Comparison of ENCODE assay signal across 13 cellular contexts in genomic region chr12:122850695-122851350, GRCh38. TPM values are rescaled to one million over a fixed set of nuclear protein-coding genes. Genes with fewer than 3 reads are reported as not detected.
DNase-seq lines count a peak whose midpoint lies in the region; ATAC-seq and TF ChIP-seq lines count a peak whose summit lies in the region.
"Had no signal": no experiment of that assay in that cellular context is flagged by ENCODE, and none has a peak within 500 bp of the region (broad histone marks: within the 10 kb centered on the region; RNA-seq: fewer than 3 reads in every experiment).

No MANE protein-coding gene starts in this region.

- H4K8ac ChIP-seq in mesenchymal stem cell (ENCODE audit: low read length) = no peak overlapping the region

- no peaks in the 10 kb centered on the region for H3K9me3 Mint-ChIP-seq in CD4-positive, alpha-beta T cell
- H3K9me3 Mint-ChIP-seq: activated naive CD4-positive, alpha-beta T cell treated with anti-CD3 and anti-CD28 coated beads, Interleukin-2, amount 50 U/mL, for 72 hours had no signal

- no peak overlapping the region for H4K91ac ChIP-seq in mesenchymal stem cell (ENCODE audit: low read length)

- H3K14ac ChIP-seq in mesenchymal stem cell (ENCODE audit: low read length in 2 of 2) = no peak overlapping the region

- peak overlapping the region; percentile 80 for H3K27ac ChIP-seq in caudate nucleus (ENCODE audit: low read depth, low read length)
- H3K27ac ChIP-seq in mesenchymal stem cell (ENCODE audit: low read length, poor library complexity, severe bottlenecking) = no peak overlapping the region
- no peak overlapping the region for H3K27ac ChIP-seq in CD4-positive, alpha-beta T cell (ENCODE audit: low read depth, low read length)
- H3K27ac ChIP-seq: neutrophil had no signal

- WGBS in mesenchymal stem cell = 88% methylated on average over 19 of the region's 27 CpGs

- H2AFZ ChIP-seq in mesenchymal stem cell (ENCODE audit: low read depth, low read length) = no peak overlapping the region

- no peak overlapping the region for H3K4me3 Mint-ChIP-seq in CD4-positive, alpha-beta T cell

- POLR2A ChIA-PET in CD4-positive, alpha-beta T cell (lab: Charles Lee) = no interaction called here

- H3K4me1 ChIP-seq in mesenchymal stem cell (ENCODE audit: control insufficient read depth, insufficient read depth, low read depth, low read length) = peaks cover 20% of the 10 kb centered on the region

- in situ Hi-C loops in ACHN (cut with HindIII; ENCODE audit: low pct_ligation_motif_present, low pct_unique_long_range_greater_than_20kb, low sequenced_read_pairs) = no loop called here

- intact Hi-C loops in CD4-positive, alpha-beta T cell (cut with DNase I, micrococcal nuclease) = no loop called here

- no peak overlapping the region for H3K9ac ChIP-seq in mesenchymal stem cell (ENCODE audit: low read length)

- H3K27me3 ChIP-seq in H7 (ENCODE audit: control insufficient read depth, insufficient read depth, low read length) = no peaks in the 10 kb centered on the region
- H3K27me3 ChIP-seq in mesenchymal stem cell (ENCODE audit: control insufficient read depth in 1 of 2, insufficient read depth in 1 of 2, low read length in 2 of 2) = no peaks in the 10 kb centered on the region
- no peaks in the 10 kb centered on the region for H3K27me3 ChIP-seq in CD4-positive, alpha-beta T cell (ENCODE audit: control insufficient read depth, insufficient read depth, low read length)
- H3K27me3 ChIP-seq: neutrophil had no signal

- H3K4me3 ChIP-seq in H7 (ENCODE audit: insufficient read depth, low read depth, low read length) = no peak overlapping the region
- H3K4me3 ChIP-seq in mesenchymal stem cell (ENCODE audit: insufficient read depth in 1 of 2, low read depth in 1 of 2, low read length in 2 of 2) = no peak overlapping the region

- H3K4me1 Mint-ChIP-seq in CD4-positive, alpha-beta T cell (ENCODE audit: low read depth) = no peaks in the 10 kb centered on the region

- H3K36me3 ChIP-seq in H7 (replicated peaks; ENCODE audit: control insufficient read depth, insufficient read depth, low read length) (no peaks in the 10 kb centered on the region), mesenchymal stem cell (ENCODE audit: control insufficient read depth in 1 of 2, insufficient read depth in 2 of 2, low read depth in 1 of 2, low read length in 2 of 2) (peaks cover 0 to 79% of the 10 kb centered on the region in 2 experiments)

- H3K18ac ChIP-seq in mesenchymal stem cell (ENCODE audit: low read depth in 1 of 2, low read length in 2 of 2) = no peak overlapping the region

- no peak for TF ChIP-seq CTCF in CD4-positive, alpha-beta T cell (IDR thresholded peaks at IDR 0.05)

- CTCF ChIA-PET in CD4-positive, alpha-beta T cell (lab: Charles Lee) = no interaction called here

- peak overlapping the region in 1 of 2 experiments; percentile 36 for H3K23ac ChIP-seq in mesenchymal stem cell (ENCODE audit: low read length in 2 of 2)

- H3K36me3 Mint-ChIP-seq in CD4-positive, alpha-beta T cell (ENCODE audit: low read depth) = peaks cover 12% of the 10 kb centered on the region
- H3K36me3 Mint-ChIP-seq: activated naive CD4-positive, alpha-beta T cell treated with anti-CD3 and anti-CD28 coated beads, Interleukin-2, amount 50 U/mL, for 72 hours had no signal

- no peak overlapping the region for H2BK12ac ChIP-seq in mesenchymal stem cell (ENCODE audit: low read length in 2 of 2)

- no peak for ATAC-seq in CD4-positive, alpha-beta T cell (ENCODE audit: poor library complexity)
- ATAC-seq: activated naive CD4-positive, alpha-beta T cell treated with anti-CD3 and anti-CD28 coated beads, Interleukin-2, amount 50 U/mL, for 72 hours had no signal

- H3K79me1 ChIP-seq in mesenchymal stem cell (replicated peaks; ENCODE audit: low read length, poor library complexity, severe bottlenecking) = peaks cover 40% of the 10 kb centered on the region

- H2BK120ac ChIP-seq in mesenchymal stem cell (ENCODE audit: low read depth, low read length) = no peak overlapping the region

- DNase-seq in ACHN (peak; percentile 31), H7 (peak; percentile 59), caudate nucleus (lab: John Stamatoyannopoulos, UW) (peak in 2 of 61 donors; percentile 9 to 69), mesenchymal stem cell (peak; percentile 56), OCI-M2 (lab: John Stamatoyannopoulos, UW; ENCODE audit: unreplicated experiment) (no peak), HPDE6-E6E7 (ENCODE audit: extremely low spot score) (no peak)
- no peak for DNase-seq in stimulated activated CD4-positive, alpha-beta T cell treated with anti-CD3 and anti-CD28 coated beads, Interleukin-4, amount 100 ng/mL, for 24 hours
- no peak for DNase-seq in CD4-positive, alpha-beta T cell
- DNase-seq: activated CD4-positive, CD25-positive, alpha-beta regulatory T cell treated with anti-CD3 and anti-CD28 coated beads, Interleukin-2, amount 50 U/mL, for 72 hours; NCI-H2227 treated with DMSO at 0.1 percent for 48 hours; T-helper 1 cell had no signal

- no peak overlapping the region for H3K27ac Mint-ChIP-seq in CD4-positive, alpha-beta T cell
- H3K27ac Mint-ChIP-seq: activated naive CD4-positive, alpha-beta T cell treated with anti-CD3 and anti-CD28 coated beads, Interleukin-2, amount 50 U/mL, for 72 hours had no signal

- no peak overlapping the region for H2BK15ac ChIP-seq in mesenchymal stem cell (ENCODE audit: low read depth, poor library complexity, severe bottlenecking)

- no peaks in the 10 kb centered on the region for H3K9me3 ChIP-seq in mesenchymal stem cell (ENCODE audit: control insufficient read depth, low read length)
- no peaks in the 10 kb centered on the region for H3K9me3 ChIP-seq in CD4-positive, alpha-beta T cell (ENCODE audit: control insufficient read depth, low read length)
- H3K9me3 ChIP-seq: neutrophil had no signal

- H2AK5ac ChIP-seq in mesenchymal stem cell (ENCODE audit: low read length, severe bottlenecking) = no peak overlapping the region

- H3K4ac ChIP-seq in mesenchymal stem cell (ENCODE audit: low read depth in 1 of 2, low read length in 2 of 2) = no peak overlapping the region

- no peak overlapping the region for H3K4me2 ChIP-seq in mesenchymal stem cell (ENCODE audit: low read length, poor library complexity, severe bottlenecking)

- no peaks in the 10 kb centered on the region for H3K27me3 Mint-ChIP-seq in CD4-positive, alpha-beta T cell

- no peak overlapping the region for H2BK5ac ChIP-seq in mesenchymal stem cell (ENCODE audit: low read depth, low read length, poor library complexity, severe bottlenecking)

RNA-seq across cellular contexts. Expression of gene HIP1R, which starts 15.6 kb away (rescaled TPM):
- total RNA-seq in H7 (2014; rRNA removed; shearing (Covaris generic)) = 33.6 and 35.6 TPM in 2 replicates
- 4.6 TPM for polyA plus RNA-seq in mesenchymal stem cell (2013, experiment 1 of 2)
- polyA plus RNA-seq in mesenchymal stem cell (2013, experiment 2 of 2) = 5.0 TPM
- total RNA-seq in CD4-positive, alpha-beta T cell = 100 to 1,000 TPM; 184 to 185 TPM

RNA-seq across cellular contexts. Expression of gene VPS37B, which starts 45.1 kb away (rescaled TPM):
- 14.7 and 20.9 TPM in 2 replicates for total RNA-seq in H7 (2014; rRNA removed; shearing (Covaris generic))
- polyA plus RNA-seq in mesenchymal stem cell (2013, experiment 1 of 2) = 23.0 TPM
- 23.9 TPM for polyA plus RNA-seq in mesenchymal stem cell (2013, experiment 2 of 2)
- 100 to 1,000 TPM in 1 of 2 experiments, 10 to 100 TPM in 1; 97.7 to 104 TPM for total RNA-seq in CD4-positive, alpha-beta T cell

Comparison
In these comparisons a context has a peak if more than half of its experiments do, and no peak if none do; other contexts are left out.
1. DNase-seq: peak in ACHN (single experiment), H7 (single experiment) and mesenchymal stem cell (single experiment); none in stimulated activated CD4-positive, alpha-beta T cell treated with anti-CD3 and anti-CD28 coated beads, Interleukin-4, amount 100 ng/mL, for 24 hours (single experiment), CD4-positive, alpha-beta T cell (0 of 10), OCI-M2 (single experiment) and HPDE6-E6E7 (single experiment).